In the genomic region with DNA sequence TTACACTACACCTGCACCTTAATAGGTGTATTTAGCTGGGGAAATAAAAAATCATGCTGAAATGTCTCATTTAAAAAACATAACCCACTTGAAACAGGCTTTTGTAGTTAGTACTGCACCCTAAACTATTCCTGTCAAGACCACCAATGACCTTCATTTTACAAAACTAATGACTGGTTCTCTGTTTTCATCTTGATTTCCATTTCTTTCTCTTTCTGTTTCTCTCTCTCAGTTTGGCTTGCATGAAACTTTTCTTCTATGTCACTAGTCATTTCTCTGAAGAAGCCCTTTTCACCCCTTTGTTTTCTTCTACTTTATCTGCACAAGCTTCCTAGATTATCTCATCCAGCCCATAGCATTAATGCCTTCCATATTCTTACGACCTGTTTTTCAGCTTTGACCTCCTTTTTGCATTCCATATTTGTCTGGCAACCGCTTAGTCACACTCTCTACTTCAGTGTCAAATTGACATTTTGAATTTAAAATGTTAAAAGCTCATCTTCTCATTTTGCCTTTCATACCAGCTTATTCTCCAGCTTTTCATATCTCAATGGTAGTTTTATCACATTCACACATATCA, we compare ENCODE assay signal across 1 cellular context.
A peak's percentile ranks its signal among the peaks of the same experiment; 100 is the strongest.
TF ChIP-seq lines count a peak whose summit lies in the region.

No MANE protein-coding gene starts in this region.

TF ChIP-seq in K562, 482 proteins besides CTCF, POLR2A, EP300 and RAD21:
- TF ChIP-seq ATF1 (CRISPR knock-in tag; IDR thresholded peaks at IDR 0.05), result no peak
- no peak for TF ChIP-seq ATF1 (tag; IDR thresholded peaks at IDR 0.05)
- no peak for TF ChIP-seq MCM7 (IDR thresholded peaks at IDR 0.05)
- TF ChIP-seq NRF1 (conservative IDR thresholded peaks at IDR 0.05 in 1 of 2, IDR thresholded peaks at IDR 0.05 in 1 of 2), result no peak
- TF ChIP-seq MYC (IDR thresholded peaks at IDR 0.05; ENCODE audit: low read depth, low read length), result no peak
- TF ChIP-seq MYC (CRISPR knock-in tag; IDR thresholded peaks at IDR 0.05; ENCODE audit: borderline replicate concordance, low read depth), result no peak
- TF ChIP-seq SMARCA4 (IDR thresholded peaks at IDR 0.05), result 0 out of 2 replicates have a peak, but pooled peaks have one; percentile 28
- TF ChIP-seq HNRNPH1 (optimal IDR thresholded peaks at IDR 0.05; ENCODE audit: low read depth, low read length), result no peak
- TF ChIP-seq, protein P1, sequence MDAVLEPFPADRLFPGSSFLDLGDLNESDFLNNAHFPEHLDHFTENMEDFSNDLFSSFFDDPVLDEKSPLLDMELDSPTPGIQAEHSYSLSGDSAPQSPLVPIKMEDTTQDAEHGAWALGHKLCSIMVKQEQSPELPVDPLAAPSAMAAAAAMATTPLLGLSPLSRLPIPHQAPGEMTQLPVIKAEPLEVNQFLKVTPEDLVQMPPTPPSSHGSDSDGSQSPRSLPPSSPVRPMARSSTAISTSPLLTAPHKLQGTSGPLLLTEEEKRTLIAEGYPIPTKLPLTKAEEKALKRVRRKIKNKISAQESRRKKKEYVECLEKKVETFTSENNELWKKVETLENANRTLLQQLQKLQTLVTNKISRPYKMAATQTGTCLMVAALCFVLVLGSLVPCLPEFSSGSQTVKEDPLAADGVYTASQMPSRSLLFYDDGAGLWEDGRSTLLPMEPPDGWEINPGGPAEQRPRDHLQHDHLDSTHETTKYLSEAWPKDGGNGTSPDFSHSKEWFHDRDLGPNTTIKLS (IDR thresholded peaks at IDR 0.05; ENCODE audit: borderline replicate concordance, low read depth), result no peak
- TF ChIP-seq, protein P2, sequence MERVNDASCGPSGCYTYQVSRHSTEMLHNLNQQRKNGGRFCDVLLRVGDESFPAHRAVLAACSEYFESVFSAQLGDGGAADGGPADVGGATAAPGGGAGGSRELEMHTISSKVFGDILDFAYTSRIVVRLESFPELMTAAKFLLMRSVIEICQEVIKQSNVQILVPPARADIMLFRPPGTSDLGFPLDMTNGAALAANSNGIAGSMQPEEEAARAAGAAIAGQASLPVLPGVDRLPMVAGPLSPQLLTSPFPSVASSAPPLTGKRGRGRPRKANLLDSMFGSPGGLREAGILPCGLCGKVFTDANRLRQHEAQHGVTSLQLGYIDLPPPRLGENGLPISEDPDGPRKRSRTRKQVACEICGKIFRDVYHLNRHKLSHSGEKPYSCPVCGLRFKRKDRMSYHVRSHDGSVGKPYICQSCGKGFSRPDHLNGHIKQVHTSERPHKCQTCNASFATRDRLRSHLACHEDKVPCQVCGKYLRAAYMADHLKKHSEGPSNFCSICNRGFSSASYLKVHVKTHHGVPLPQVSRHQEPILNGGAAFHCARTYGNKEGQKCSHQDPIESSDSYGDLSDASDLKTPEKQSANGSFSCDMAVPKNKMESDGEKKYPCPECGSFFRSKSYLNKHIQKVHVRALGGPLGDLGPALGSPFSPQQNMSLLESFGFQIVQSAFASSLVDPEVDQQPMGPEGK (CRISPR knock-in tag; IDR thresholded peaks at IDR 0.05; ENCODE audit: borderline replicate concordance), result no peak
- 0 out of 2 replicates have a peak, but pooled peaks have one; percentile 15 for TF ChIP-seq SOX6 (IDR thresholded peaks at IDR 0.05)
- no peak for TF ChIP-seq CREM (IDR thresholded peaks at IDR 0.05; ENCODE audit: low read depth)
- peak; percentile 30; the same call in 1 of the 2 replicates for TF ChIP-seq SMARCE1 (IDR thresholded peaks at IDR 0.05)
- TF ChIP-seq ZNF212 (CRISPR knock-in tag; IDR thresholded peaks at IDR 0.05), result no peak
- TF ChIP-seq, protein P3, sequence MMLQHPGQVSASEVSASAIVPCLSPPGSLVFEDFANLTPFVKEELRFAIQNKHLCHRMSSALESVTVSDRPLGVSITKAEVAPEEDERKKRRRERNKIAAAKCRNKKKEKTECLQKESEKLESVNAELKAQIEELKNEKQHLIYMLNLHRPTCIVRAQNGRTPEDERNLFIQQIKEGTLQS (IDR thresholded peaks at IDR 0.05), result no peak
- TF ChIP-seq, protein P3 (CRISPR knock-in tag; conservative IDR thresholded peaks at IDR 0.05), result no peak
- no peak for TF ChIP-seq KDM4B (IDR thresholded peaks at IDR 0.05; ENCODE audit: borderline replicate concordance in 2 of 2, low read depth in 1 of 2)
- TF ChIP-seq, protein P4, sequence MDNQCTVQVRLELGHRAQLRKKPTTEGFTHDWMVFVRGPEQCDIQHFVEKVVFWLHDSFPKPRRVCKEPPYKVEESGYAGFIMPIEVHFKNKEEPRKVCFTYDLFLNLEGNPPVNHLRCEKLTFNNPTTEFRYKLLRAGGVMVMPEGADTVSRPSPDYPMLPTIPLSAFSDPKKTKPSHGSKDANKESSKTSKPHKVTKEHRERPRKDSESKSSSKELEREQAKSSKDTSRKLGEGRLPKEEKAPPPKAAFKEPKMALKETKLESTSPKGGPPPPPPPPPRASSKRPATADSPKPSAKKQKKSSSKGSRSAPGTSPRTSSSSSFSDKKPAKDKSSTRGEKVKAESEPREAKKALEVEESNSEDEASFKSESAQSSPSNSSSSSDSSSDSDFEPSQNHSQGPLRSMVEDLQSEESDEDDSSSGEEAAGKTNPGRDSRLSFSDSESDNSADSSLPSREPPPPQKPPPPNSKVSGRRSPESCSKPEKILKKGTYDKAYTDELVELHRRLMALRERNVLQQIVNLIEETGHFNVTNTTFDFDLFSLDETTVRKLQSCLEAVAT (IDR thresholded peaks at IDR 0.05), result peak; percentile 17 to 21; a peak in 1 of 4 replicates
- TF ChIP-seq NFRKB (IDR thresholded peaks at IDR 0.05; ENCODE audit: low read depth), result 0 out of 2 replicates have a peak, but pooled peaks have one; percentile 43
- TF ChIP-seq ZNF12 (CRISPR knock-in tag; IDR thresholded peaks at IDR 0.05), result no peak
- no peak for TF ChIP-seq NR4A1 (CRISPR knock-in tag; IDR thresholded peaks at IDR 0.05)
- TF ChIP-seq NR4A1 (tag; IDR thresholded peaks at IDR 0.05), result no peak
- TF ChIP-seq LEF1 (IDR thresholded peaks at IDR 0.05), result 0 out of 2 replicates have a peak, but pooled peaks have one; percentile 6
- TF ChIP-seq, protein P5, sequence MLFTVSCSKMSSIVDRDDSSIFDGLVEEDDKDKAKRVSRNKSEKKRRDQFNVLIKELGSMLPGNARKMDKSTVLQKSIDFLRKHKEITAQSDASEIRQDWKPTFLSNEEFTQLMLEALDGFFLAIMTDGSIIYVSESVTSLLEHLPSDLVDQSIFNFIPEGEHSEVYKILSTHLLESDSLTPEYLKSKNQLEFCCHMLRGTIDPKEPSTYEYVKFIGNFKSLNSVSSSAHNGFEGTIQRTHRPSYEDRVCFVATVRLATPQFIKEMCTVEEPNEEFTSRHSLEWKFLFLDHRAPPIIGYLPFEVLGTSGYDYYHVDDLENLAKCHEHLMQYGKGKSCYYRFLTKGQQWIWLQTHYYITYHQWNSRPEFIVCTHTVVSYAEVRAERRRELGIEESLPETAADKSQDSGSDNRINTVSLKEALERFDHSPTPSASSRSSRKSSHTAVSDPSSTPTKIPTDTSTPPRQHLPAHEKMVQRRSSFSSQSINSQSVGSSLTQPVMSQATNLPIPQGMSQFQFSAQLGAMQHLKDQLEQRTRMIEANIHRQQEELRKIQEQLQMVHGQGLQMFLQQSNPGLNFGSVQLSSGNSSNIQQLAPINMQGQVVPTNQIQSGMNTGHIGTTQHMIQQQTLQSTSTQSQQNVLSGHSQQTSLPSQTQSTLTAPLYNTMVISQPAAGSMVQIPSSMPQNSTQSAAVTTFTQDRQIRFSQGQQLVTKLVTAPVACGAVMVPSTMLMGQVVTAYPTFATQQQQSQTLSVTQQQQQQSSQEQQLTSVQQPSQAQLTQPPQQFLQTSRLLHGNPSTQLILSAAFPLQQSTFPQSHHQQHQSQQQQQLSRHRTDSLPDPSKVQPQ (CRISPR knock-in tag; IDR thresholded peaks at IDR 0.05; ENCODE audit: borderline replicate concordance), result no peak
